Comparison of ENCODE assay signal across 15 cellular contexts in genomic region chr2:31012384-31012783, GRCh38.
"Had no signal": no experiment of that assay in that cellular context is flagged by ENCODE, and none has a peak within 500 bp of the region (broad histone marks: within the 10 kb centered on the region; RNA-seq: fewer than 3 reads in every experiment).

No MANE protein-coding gene starts in this region.

- DNase-seq: activated CD4-positive, alpha-beta T cell treated with anti-CD3 and anti-CD28 coated beads, Interleukin-2, amount 10 ng/mL, durations not matched to agents 24 days and 14 days; activated CD8-positive, alpha-beta memory T cell treated with anti-CD3 and anti-CD28 coated beads, Interleukin-2, amount 50 U/mL, for 48 hours; activated gamma-delta T cell; activated T-cell treated with anti-CD3 and anti-CD28 coated beads, Interleukin-2, amount 50 U/mL, for 72 hours; caudate nucleus; hippocampal formation; left ventricle myocardium inferior; mesenchymal stem cell; psoas muscle; stimulated activated naive CD8-positive, alpha-beta T cell treated with anti-CD3 and anti-CD28 coated beads, Interleukin-15, amount 100 ng/mL, for 72 hours had no signal

- H3K4me3 ChIP-seq: esophagus muscularis mucosa, left ventricle myocardium inferior, psoas muscle had no signal

- FAIRE-seq: colon had no signal

- ATAC-seq: activated naive CD4-positive, alpha-beta T cell treated with anti-CD3 and anti-CD28 coated beads, Interleukin-2, amount 50 U/mL, for 72 hours; activated T-cell treated with anti-CD3 and anti-CD28 coated beads, Interleukin-2, amount 50 U/mL, for 72 hours; psoas muscle; sciatic nerve; stimulated activated naive CD8-positive, alpha-beta T cell treated with anti-CD3 and anti-CD28 coated beads, Interleukin-15, amount 100 ng/mL, for 72 hours; WTC11 had no signal

- H3K36me3 ChIP-seq: esophagus muscularis mucosa, left ventricle myocardium inferior had no signal
